11 cellular contexts compared by ENCODE assay signal in genomic region chr10:97539523-97540200, GRCh38. TPM values are rescaled to one million over a fixed set of nuclear protein-coding genes. Genes with fewer than 3 reads are reported as not detected.
DNase-seq lines count a peak whose midpoint lies in the region; ATAC-seq and TF ChIP-seq lines count a peak whose summit lies in the region.
"Had no signal": no experiment of that assay in that cellular context is flagged by ENCODE, and none has a peak within 500 bp of the region (broad histone marks: within the 10 kb centered on the region; RNA-seq: fewer than 3 reads in every experiment).

No MANE protein-coding gene starts in this region.

- no peaks in the 10 kb centered on the region for H3K36me3 ChIP-seq in SK-N-SH (replicated peaks in 1 of 2; ENCODE audit: control insufficient read depth in 1 of 2, insufficient read depth in 2 of 2, low read length in 1 of 2)
- H3K36me3 ChIP-seq: BE2C had no signal

- no peak overlapping the region for H2AFZ ChIP-seq in SK-N-SH (ENCODE audit: low read depth)

- peak; percentile 40 for ATAC-seq in omental fat pad (ENCODE audit: low FRiP score)
- ATAC-seq in HG03439 (IDR thresholded peaks at IDR 0.05; ENCODE audit: unreplicated experiment): no peak
- no peak for ATAC-seq in HG02642 (IDR thresholded peaks at IDR 0.05; ENCODE audit: poor library complexity, unreplicated experiment)

- H3K9me2 ChIP-seq in SK-N-SH: no peaks in the 10 kb centered on the region

- H3K79me2 ChIP-seq in SK-N-SH (ENCODE audit: insufficient read depth): peaks cover 64% of the 10 kb centered on the region

- no peak overlapping the region for H3K9ac ChIP-seq in SK-N-SH

- no peaks in the 10 kb centered on the region for H4K20me1 ChIP-seq in SK-N-SH (ENCODE audit: insufficient read depth)

- no peak overlapping the region for H3K4me3 ChIP-seq in SK-N-SH (ENCODE audit: low read depth in 2 of 2, low read length in 1 of 2)

- peak; percentile 20; the same call in 1 of the 2 replicates for TF ChIP-seq CTCF in SK-N-SH (IDR thresholded peaks at IDR 0.05)
- no peak for TF ChIP-seq CTCF in omental fat pad (IDR thresholded peaks at IDR 0.05)

- H3K4me2 ChIP-seq in SK-N-SH: no peak overlapping the region; the same call in 1 of the 2 replicates

- TF ChIP-seq EP300 in SK-N-SH (IDR thresholded peaks at IDR 0.05; ENCODE audit: borderline replicate concordance in 1 of 2, low read depth in 1 of 2, low read length in 1 of 2): no peak

- H3K4me1 ChIP-seq in SK-N-SH (ENCODE audit: control insufficient read depth in 1 of 2, insufficient read depth in 2 of 2, low read depth in 1 of 2, low read length in 1 of 2): peaks cover 16 to 48% of the 10 kb centered on the region in 2 experiments; a peak in 3 of 4 replicates

- H3F3A ChIP-seq in SK-N-SH (replicated peaks; ENCODE audit: insufficient read depth): peaks cover 31% of the 10 kb centered on the region

- H3K27ac ChIP-seq in SK-N-SH (ENCODE audit: low read depth in 2 of 2, low read length in 1 of 2): peak overlapping the region; percentile 23 to 100; a peak in 3 of 4 replicates

- no peaks in the 10 kb centered on the region for H3K27me3 ChIP-seq in SK-N-SH (ENCODE audit: insufficient read depth)
- H3K27me3 ChIP-seq: BE2C had no signal

- DNase-seq in ACHN (peak; percentile 43), SK-N-SH (no peak), fibroblast of peridontal ligament (ENCODE audit: extremely low read depth) (peak; percentile 73), omental fat pad (ENCODE audit: low spot score) (no peak), SHP77 (lab: John Stamatoyannopoulos, UW) (no peak), cerebellar nuclear complex (lab: John Stamatoyannopoulos, UW) (no peak)
- DNase-seq: activated naive CD8-positive, alpha-beta T cell treated with anti-CD3 and anti-CD28 coated beads, Interleukin-2, amount 10 ng/mL, durations not matched to agents 7 days and 5 days had no signal

- no peak for TF ChIP-seq RAD21 in SK-N-SH (IDR thresholded peaks at IDR 0.05; ENCODE audit: low read length)

- POLR2A ChIA-PET in SK-N-SH (lab: Yijun Ruan, JAX): interaction anchor here (0.7 kb wide), 1 partner anchor 145 kb away, joined by 5 read pairs; no protein-coding TSS in a partner anchor

- no peaks in the 10 kb centered on the region for H3K9me3 ChIP-seq in SK-N-SH
- H3K9me3 ChIP-seq: BE2C had no signal

- 90% methylated on average over 4 of the region's 6 CpGs for WGBS in SK-N-SH (ENCODE audit: low lambda C conversion rate)

- CTCF ChIA-PET in SK-N-SH (lab: Yijun Ruan, JAX): interaction anchor here (1.2 to 8.6 kb wide), 2 partner anchors 12 to 77 kb away, joined by 3 to 61 read pairs; no protein-coding TSS in a partner anchor

- in situ Hi-C loops in ACHN (cut with HindIII; ENCODE audit: low pct_ligation_motif_present, low pct_unique_long_range_greater_than_20kb, low sequenced_read_pairs): no loop called here

TF ChIP-seq in SK-N-SH, 30 proteins besides CTCF, POLR2A, EP300 and RAD21:
- TF ChIP-seq, protein P1, sequence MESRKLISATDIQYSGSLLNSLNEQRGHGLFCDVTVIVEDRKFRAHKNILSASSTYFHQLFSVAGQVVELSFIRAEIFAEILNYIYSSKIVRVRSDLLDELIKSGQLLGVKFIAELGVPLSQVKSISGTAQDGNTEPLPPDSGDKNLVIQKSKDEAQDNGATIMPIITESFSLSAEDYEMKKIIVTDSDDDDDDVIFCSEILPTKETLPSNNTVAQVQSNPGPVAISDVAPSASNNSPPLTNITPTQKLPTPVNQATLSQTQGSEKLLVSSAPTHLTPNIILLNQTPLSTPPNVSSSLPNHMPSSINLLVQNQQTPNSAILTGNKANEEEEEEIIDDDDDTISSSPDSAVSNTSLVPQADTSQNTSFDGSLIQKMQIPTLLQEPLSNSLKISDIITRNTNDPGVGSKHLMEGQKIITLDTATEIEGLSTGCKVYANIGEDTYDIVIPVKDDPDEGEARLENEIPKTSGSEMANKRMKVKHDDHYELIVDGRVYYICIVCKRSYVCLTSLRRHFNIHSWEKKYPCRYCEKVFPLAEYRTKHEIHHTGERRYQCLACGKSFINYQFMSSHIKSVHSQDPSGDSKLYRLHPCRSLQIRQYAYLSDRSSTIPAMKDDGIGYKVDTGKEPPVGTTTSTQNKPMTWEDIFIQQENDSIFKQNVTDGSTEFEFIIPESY (IDR thresholded peaks at IDR 0.05; ENCODE audit: borderline replicate concordance, low read depth): no peak
- TF ChIP-seq RCOR1 (IDR thresholded peaks at IDR 0.05; ENCODE audit: low read length) (no peak), NFIC (IDR thresholded peaks at IDR 0.05; ENCODE audit: borderline replicate concordance) (no peak), RFX5 (IDR thresholded peaks at IDR 0.05; ENCODE audit: low read length) (no peak), FOXM1 (IDR thresholded peaks at IDR 0.05; ENCODE audit: low read depth) (no peak), JUND (IDR thresholded peaks at IDR 0.05) (no peak), EZH2phosphoT487 (IDR thresholded peaks at IDR 0.05; ENCODE audit: borderline replicate concordance, low read depth) (no peak), GABPA (IDR thresholded peaks at IDR 0.05; ENCODE audit: low read depth) (no peak), SMC3 (IDR thresholded peaks at IDR 0.05; ENCODE audit: low read depth, low read length) (no peak), MAX (IDR thresholded peaks at IDR 0.05; ENCODE audit: low read depth) (no peak), POLR2AphosphoS5 (IDR thresholded peaks at IDR 0.05; ENCODE audit: low read depth, low read length) (no peak)
- TF ChIP-seq, protein P2, sequence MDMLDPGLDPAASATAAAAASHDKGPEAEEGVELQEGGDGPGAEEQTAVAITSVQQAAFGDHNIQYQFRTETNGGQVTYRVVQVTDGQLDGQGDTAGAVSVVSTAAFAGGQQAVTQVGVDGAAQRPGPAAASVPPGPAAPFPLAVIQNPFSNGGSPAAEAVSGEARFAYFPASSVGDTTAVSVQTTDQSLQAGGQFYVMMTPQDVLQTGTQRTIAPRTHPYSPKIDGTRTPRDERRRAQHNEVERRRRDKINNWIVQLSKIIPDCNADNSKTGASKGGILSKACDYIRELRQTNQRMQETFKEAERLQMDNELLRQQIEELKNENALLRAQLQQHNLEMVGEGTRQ (IDR thresholded peaks at IDR 0.05; ENCODE audit: borderline replicate concordance, low read depth, low read length): no peak

RNA-seq across cellular contexts. Expression of gene ANKRD2, which starts 32.9 kb away (rescaled TPM):
- polyA plus RNA-seq in SK-N-SH (2012; rRNA removed): 0.72 and 0.99 TPM in 2 replicates
- polyA plus RNA-seq in SK-N-SH (2012; cell fraction: cytosol; rRNA removed): 0.75 and 0.82 TPM in 2 replicates
- polyA plus RNA-seq in SK-N-SH (2012; cell fraction: nucleus; rRNA removed): 1.6 and 2.2 TPM in 2 replicates
- 1 to 10 TPM in 1 of 4 donors, not detected in 3; 2.7 TPM for total RNA-seq in omental fat pad
- total RNA-seq: T-helper 1 cell treated with Interleukin-12 subunit alpha and Interleukin-12 subunit beta and Interleukin-4 antibody, amounts not matched to agents 30 ng/mL and 1 ng/mL, for 36 hours had no signal

RNA-seq across cellular contexts. Expression of gene UBTD1, which starts 40.9 kb away (rescaled TPM):
- polyA plus RNA-seq in SK-N-SH (2012; rRNA removed): 37.9 and 38.8 TPM in 2 replicates
- polyA plus RNA-seq in SK-N-SH (2012; cell fraction: cytosol; rRNA removed): 18.2 and 31.1 TPM in 2 replicates
- 22.1 and 34.2 TPM in 2 replicates for polyA plus RNA-seq in SK-N-SH (2012; cell fraction: nucleus; rRNA removed)
- total RNA-seq in omental fat pad: 10 to 100 TPM; 15.6 to 22.8 (median 19.2) TPM

RNA-seq across cellular contexts. Expression of gene MMS19, which starts 41.4 kb away (rescaled TPM):
- 56.9 and 83.9 TPM in 2 replicates for polyA plus RNA-seq in SK-N-SH (2012; rRNA removed)
- polyA plus RNA-seq in SK-N-SH (2012; cell fraction: cytosol; rRNA removed): 29.5 and 42.8 TPM in 2 replicates
- polyA plus RNA-seq in SK-N-SH (2012; cell fraction: nucleus; rRNA removed): 176 and 209 TPM in 2 replicates
- 100 to 1,000 TPM in 1 of 4 donors, 10 to 100 TPM in 3; 44.4 to 117 (median 64.7) TPM for total RNA-seq in omental fat pad

RNA-seq across cellular contexts. Expression of gene HOGA1, which starts 44.5 kb away (rescaled TPM):
- 2.9 and 4.8 TPM in 2 replicates for polyA plus RNA-seq in SK-N-SH (2012; rRNA removed)
- 1.9 and 3.0 TPM in 2 replicates for polyA plus RNA-seq in SK-N-SH (2012; cell fraction: cytosol; rRNA removed)
- polyA plus RNA-seq in SK-N-SH (2012; cell fraction: nucleus; rRNA removed): 5.9 and 9.4 TPM in 2 replicates
- 10 to 100 TPM in 1 of 4 donors, 1 to 10 TPM in 3; 3.3 to 11.7 (median 7.6) TPM for total RNA-seq in omental fat pad
- total RNA-seq: activated naive CD8-positive, alpha-beta T cell treated with anti-CD3 and anti-CD28 coated beads, Interleukin-2, amount 10 ng/mL, durations not matched to agents 7 days and 5 days; T-helper 1 cell treated with Interleukin-12 subunit alpha and Interleukin-12 subunit beta and Interleukin-4 antibody, amounts not matched to agents 30 ng/mL and 1 ng/mL, for 36 hours had no signal

RNA-seq across cellular contexts. Expression of gene C10orf62, which starts 49.9 kb away (rescaled TPM):
- 0.07 and 0.19 TPM in 2 replicates for polyA plus RNA-seq in SK-N-SH (2012; rRNA removed)
- polyA plus RNA-seq in SK-N-SH (2012; cell fraction: cytosol; rRNA removed): 0.05 TPM in 1 of 2 replicates, not detected in the other
- 0.56 and 0.96 TPM in 2 replicates for polyA plus RNA-seq in SK-N-SH (2012; cell fraction: nucleus; rRNA removed)
- 1 to 10 TPM in 1 of 4 donors, under 1 TPM in 1, not detected in 2; 0.88 to 1.2 TPM for total RNA-seq in omental fat pad
- total RNA-seq: activated naive CD8-positive, alpha-beta T cell treated with anti-CD3 and anti-CD28 coated beads, Interleukin-2, amount 10 ng/mL, durations not matched to agents 7 days and 5 days; T-helper 1 cell treated with Interleukin-12 subunit alpha and Interleukin-12 subunit beta and Interleukin-4 antibody, amounts not matched to agents 30 ng/mL and 1 ng/mL, for 36 hours had no signal

Comparison
In these comparisons a context has a peak if more than half of its experiments do, and no peak if none do; other contexts are left out.
1. DNase-seq: peak in ACHN (single experiment) and fibroblast of peridontal ligament (single experiment); none in SK-N-SH (single experiment), omental fat pad (single experiment), SHP77 (0 of 2) and cerebellar nuclear complex (0 of 2).